ENCODE assay signal across 1 cellular context in the genomic region with DNA sequence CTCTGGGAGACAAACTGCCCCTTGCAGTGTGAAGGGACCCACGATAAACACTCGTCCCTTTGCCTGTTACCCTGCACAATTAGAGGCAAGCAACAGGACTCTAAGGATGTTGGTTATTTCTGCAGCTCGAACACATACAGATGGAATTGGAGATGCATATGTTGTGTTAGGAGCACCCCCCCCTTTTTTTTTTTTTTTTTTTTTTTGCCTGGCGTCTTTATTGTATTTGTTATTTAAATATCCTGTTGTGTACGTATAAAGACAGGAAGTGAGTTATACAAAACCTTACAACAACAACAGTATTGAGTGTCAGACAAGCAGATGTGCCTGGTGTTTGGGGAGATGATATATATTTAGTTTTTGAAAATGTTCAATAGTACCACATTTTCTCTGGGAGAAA.
TF ChIP-seq lines count a peak whose summit lies in the region.

No MANE protein-coding gene starts in this region.

TF ChIP-seq in GM23338, 12 proteins besides CTCF, POLR2A, EP300 and RAD21 (continued from another document):
- TF ChIP-seq, protein P1, sequence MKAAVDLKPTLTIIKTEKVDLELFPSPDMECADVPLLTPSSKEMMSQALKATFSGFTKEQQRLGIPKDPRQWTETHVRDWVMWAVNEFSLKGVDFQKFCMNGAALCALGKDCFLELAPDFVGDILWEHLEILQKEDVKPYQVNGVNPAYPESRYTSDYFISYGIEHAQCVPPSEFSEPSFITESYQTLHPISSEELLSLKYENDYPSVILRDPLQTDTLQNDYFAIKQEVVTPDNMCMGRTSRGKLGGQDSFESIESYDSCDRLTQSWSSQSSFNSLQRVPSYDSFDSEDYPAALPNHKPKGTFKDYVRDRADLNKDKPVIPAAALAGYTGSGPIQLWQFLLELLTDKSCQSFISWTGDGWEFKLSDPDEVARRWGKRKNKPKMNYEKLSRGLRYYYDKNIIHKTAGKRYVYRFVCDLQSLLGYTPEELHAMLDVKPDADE (IDR thresholded peaks at IDR 0.05): no peak
- TF ChIP-seq NANOG (IDR thresholded peaks at IDR 0.05; ENCODE audit: borderline replicate concordance): no peak
- TF ChIP-seq, protein P2, sequence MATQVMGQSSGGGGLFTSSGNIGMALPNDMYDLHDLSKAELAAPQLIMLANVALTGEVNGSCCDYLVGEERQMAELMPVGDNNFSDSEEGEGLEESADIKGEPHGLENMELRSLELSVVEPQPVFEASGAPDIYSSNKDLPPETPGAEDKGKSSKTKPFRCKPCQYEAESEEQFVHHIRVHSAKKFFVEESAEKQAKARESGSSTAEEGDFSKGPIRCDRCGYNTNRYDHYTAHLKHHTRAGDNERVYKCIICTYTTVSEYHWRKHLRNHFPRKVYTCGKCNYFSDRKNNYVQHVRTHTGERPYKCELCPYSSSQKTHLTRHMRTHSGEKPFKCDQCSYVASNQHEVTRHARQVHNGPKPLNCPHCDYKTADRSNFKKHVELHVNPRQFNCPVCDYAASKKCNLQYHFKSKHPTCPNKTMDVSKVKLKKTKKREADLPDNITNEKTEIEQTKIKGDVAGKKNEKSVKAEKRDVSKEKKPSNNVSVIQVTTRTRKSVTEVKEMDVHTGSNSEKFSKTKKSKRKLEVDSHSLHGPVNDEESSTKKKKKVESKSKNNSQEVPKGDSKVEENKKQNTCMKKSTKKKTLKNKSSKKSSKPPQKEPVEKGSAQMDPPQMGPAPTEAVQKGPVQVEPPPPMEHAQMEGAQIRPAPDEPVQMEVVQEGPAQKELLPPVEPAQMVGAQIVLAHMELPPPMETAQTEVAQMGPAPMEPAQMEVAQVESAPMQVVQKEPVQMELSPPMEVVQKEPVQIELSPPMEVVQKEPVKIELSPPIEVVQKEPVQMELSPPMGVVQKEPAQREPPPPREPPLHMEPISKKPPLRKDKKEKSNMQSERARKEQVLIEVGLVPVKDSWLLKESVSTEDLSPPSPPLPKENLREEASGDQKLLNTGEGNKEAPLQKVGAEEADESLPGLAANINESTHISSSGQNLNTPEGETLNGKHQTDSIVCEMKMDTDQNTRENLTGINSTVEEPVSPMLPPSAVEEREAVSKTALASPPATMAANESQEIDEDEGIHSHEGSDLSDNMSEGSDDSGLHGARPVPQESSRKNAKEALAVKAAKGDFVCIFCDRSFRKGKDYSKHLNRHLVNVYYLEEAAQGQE (IDR thresholded peaks at IDR 0.05; ENCODE audit: unreplicated experiment): no peak
